1 cellular context compared by ENCODE assay signal in the genomic region with DNA sequence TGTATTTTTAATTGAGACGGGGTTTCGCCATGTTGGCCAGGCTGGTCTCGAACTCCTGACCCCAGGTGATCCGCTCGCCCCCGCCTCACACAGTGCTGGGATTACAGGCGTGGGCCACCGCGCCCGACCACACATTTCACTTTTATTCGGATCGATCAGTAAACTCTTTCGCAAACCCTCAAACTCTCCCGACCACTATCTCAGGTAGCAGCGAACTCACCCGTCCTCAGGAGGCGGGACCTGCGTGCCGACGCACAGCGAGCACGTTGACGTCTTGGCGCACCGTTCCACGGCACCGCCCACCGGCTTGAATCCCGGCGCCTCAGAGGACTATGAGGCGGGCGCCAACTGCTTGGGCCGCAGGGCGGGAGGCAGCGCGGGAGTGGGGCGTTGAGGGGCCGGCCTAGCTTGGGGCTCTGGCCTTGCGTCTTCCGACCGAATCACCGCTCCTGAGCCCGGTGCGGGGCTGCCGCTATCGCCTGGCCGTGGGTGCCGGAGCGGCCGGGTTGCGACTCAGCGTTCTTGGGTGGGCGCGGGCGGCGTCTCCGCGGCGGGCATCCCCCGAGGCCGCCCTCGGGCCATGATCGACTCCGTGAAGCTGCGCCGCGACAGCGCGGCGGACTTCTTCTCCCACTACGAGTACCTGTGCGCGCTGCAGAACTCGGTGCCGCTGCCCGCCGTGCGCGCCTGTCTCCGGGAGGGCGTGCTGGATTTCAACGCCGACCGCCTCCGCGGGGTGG.
TF ChIP-seq lines count a peak whose summit lies in the region.

A gene with protein sequence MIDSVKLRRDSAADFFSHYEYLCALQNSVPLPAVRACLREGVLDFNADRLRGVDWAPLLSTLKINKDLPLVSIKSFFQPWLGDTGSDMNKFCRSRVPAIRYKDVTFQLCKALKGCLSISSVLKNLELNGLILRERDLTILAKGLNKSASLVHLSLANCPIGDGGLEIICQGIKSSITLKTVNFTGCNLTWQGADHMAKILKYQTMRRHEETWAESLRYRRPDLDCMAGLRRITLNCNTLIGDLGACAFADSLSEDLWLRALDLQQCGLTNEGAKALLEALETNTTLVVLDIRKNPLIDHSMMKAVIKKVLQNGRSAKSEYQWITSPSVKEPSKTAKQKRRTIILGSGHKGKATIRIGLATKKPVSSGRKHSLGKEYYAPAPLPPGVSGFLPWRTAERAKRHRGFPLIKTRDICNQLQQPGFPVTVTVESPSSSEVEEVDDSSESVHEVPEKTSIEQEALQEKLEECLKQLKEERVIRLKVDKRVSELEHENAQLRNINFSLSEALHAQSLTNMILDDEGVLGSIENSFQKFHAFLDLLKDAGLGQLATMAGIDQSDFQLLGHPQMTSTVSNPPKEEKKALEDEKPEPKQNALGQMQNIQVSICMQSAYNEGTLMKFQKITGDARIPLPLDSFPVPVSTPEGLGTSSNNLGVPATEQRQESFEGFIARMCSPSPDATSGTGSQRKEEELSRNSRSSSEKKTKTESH (plus strand): TSS at position 305 of the 740 bp plus-strand sequence. CDS start 276 bp downstream, at position 581.

TF ChIP-seq in GM23338, 12 proteins besides CTCF, POLR2A, EP300 and RAD21 (continued from another document):
- TF ChIP-seq, protein P1, sequence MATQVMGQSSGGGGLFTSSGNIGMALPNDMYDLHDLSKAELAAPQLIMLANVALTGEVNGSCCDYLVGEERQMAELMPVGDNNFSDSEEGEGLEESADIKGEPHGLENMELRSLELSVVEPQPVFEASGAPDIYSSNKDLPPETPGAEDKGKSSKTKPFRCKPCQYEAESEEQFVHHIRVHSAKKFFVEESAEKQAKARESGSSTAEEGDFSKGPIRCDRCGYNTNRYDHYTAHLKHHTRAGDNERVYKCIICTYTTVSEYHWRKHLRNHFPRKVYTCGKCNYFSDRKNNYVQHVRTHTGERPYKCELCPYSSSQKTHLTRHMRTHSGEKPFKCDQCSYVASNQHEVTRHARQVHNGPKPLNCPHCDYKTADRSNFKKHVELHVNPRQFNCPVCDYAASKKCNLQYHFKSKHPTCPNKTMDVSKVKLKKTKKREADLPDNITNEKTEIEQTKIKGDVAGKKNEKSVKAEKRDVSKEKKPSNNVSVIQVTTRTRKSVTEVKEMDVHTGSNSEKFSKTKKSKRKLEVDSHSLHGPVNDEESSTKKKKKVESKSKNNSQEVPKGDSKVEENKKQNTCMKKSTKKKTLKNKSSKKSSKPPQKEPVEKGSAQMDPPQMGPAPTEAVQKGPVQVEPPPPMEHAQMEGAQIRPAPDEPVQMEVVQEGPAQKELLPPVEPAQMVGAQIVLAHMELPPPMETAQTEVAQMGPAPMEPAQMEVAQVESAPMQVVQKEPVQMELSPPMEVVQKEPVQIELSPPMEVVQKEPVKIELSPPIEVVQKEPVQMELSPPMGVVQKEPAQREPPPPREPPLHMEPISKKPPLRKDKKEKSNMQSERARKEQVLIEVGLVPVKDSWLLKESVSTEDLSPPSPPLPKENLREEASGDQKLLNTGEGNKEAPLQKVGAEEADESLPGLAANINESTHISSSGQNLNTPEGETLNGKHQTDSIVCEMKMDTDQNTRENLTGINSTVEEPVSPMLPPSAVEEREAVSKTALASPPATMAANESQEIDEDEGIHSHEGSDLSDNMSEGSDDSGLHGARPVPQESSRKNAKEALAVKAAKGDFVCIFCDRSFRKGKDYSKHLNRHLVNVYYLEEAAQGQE (IDR thresholded peaks at IDR 0.05; ENCODE audit: unreplicated experiment): no peak
